Comparison of ENCODE assay signal across 15 cellular contexts in genomic region chr4:74658114-74658513, GRCh38.
"Had no signal": no experiment of that assay in that cellular context is flagged by ENCODE, and none has a peak within 500 bp of the region (broad histone marks: within the 10 kb centered on the region; RNA-seq: fewer than 3 reads in every experiment).

No MANE protein-coding gene starts in this region.

- H3K9ac ChIP-seq: parathyroid adenoma had no signal

- ATAC-seq: activated CD4-positive, CD25-positive, alpha-beta regulatory T cell treated with anti-CD3 and anti-CD28 coated beads, Interleukin-2, amount 50 U/mL, for 24 hours; left lung; naive thymus-derived CD8-positive, alpha-beta T cell had no signal

- H3K4me1 ChIP-seq: parathyroid adenoma had no signal

- H3K9me3 ChIP-seq: left lung, tibial nerve had no signal

- H3K36me3 Mint-ChIP-seq: naive thymus-derived CD8-positive, alpha-beta T cell had no signal

- H3K27ac Mint-ChIP-seq: endodermal cell; naive thymus-derived CD8-positive, alpha-beta T cell had no signal

- H3K4me1 Mint-ChIP-seq: naive thymus-derived CD8-positive, alpha-beta T cell had no signal

- H3K36me3 ChIP-seq: left lung, tibial nerve had no signal

- H3K27ac ChIP-seq: left lung, parathyroid adenoma, tibial nerve had no signal

- H3K4me3 Mint-ChIP-seq: endodermal cell; naive thymus-derived CD8-positive, alpha-beta T cell had no signal

- H3K4me3 ChIP-seq: left lung, tibial nerve had no signal

- H2AFZ ChIP-seq: parathyroid adenoma had no signal

- H3K27me3 ChIP-seq: left lung, tibial nerve had no signal

- H3K9me3 Mint-ChIP-seq: endodermal cell; naive thymus-derived CD8-positive, alpha-beta T cell had no signal

- DNase-seq: activated naive CD4-positive, alpha-beta T cell treated with Interleukin-2 at 50 U/mL for 16 hours; activated T-cell treated with anti-CD3 and anti-CD28 coated beads for 4 hours; endodermal cell; erythroblast; islet precursor cell; left lung; naive thymus-derived CD8-positive, alpha-beta T cell; retina; stimulated activated CD4-positive, alpha-beta T cell treated with anti-CD3 and anti-CD28 coated beads, Interleukin-15, amount 100 ng/mL, for 24 hours; stimulated activated CD4-positive, alpha-beta T cell treated with anti-CD3 and anti-CD28 coated beads, Interleukin-4, amount 100 ng/mL, for 1 hour; stimulated activated naive CD4-positive, alpha-beta T cell; T-helper 9 cell had no signal

- H3K79me2 ChIP-seq: parathyroid adenoma had no signal
